ENCODE assay signal across 9 cellular contexts in genomic region chr5:35436441-35437057, GRCh38.
A peak's percentile ranks its signal among the peaks of the same experiment; 100 is the strongest.
DNase-seq lines count a peak whose midpoint lies in the region; ATAC-seq and TF ChIP-seq lines count a peak whose summit lies in the region.
"Had no signal": no experiment of that assay in that cellular context is flagged by ENCODE, and none has a peak within 500 bp of the region (broad histone marks: within the 10 kb centered on the region; RNA-seq: fewer than 3 reads in every experiment).

No MANE protein-coding gene starts in this region.

- no peaks in the 10 kb centered on the region for H3K4me1 Mint-ChIP-seq in stimulated activated effector memory CD8-positive, alpha-beta T cell treated with anti-CD3 and anti-CD28 coated beads, Interleukin-12 subunit alpha, Interleukin-12 subunit beta, amount 100 ng/mL, for 72 hours

- no peak overlapping the region for H4K8ac ChIP-seq in mesenchymal stem cell (ENCODE audit: low read length)

- no peak for TF ChIP-seq POLR2A in body of pancreas (IDR thresholded peaks at IDR 0.05)

- ATAC-seq in GM19351 (IDR thresholded peaks at IDR 0.05; ENCODE audit: unreplicated experiment) (peak; percentile 77), body of pancreas (peak; percentile 80), sciatic nerve (no peak), omental fat pad (ENCODE audit: low FRiP score) (no peak)
- no peak for ATAC-seq in stimulated activated effector memory CD8-positive, alpha-beta T cell treated with anti-CD3 and anti-CD28 coated beads, Interleukin-12 subunit alpha, Interleukin-12 subunit beta, amount 100 ng/mL, for 72 hours

- H3K79me1 ChIP-seq in mesenchymal stem cell (replicated peaks; ENCODE audit: low read length, poor library complexity, severe bottlenecking), result no peaks in the 10 kb centered on the region

- no peak overlapping the region for H3K9ac ChIP-seq in mesenchymal stem cell (ENCODE audit: low read length)

- no peaks in the 10 kb centered on the region for H3K9me3 Mint-ChIP-seq in stimulated activated effector memory CD8-positive, alpha-beta T cell treated with anti-CD3 and anti-CD28 coated beads, Interleukin-12 subunit alpha, Interleukin-12 subunit beta, amount 100 ng/mL, for 72 hours
- H3K9me3 Mint-ChIP-seq: memory B cell had no signal

- H3K4ac ChIP-seq in mesenchymal stem cell (ENCODE audit: low read depth in 1 of 2, low read length in 2 of 2), result no peak overlapping the region

- no peaks in the 10 kb centered on the region for H3K4me1 ChIP-seq in body of pancreas
- no peaks in the 10 kb centered on the region for H3K4me1 ChIP-seq in mesenchymal stem cell (ENCODE audit: control insufficient read depth, insufficient read depth, low read depth, low read length)

- no peak overlapping the region for H2BK5ac ChIP-seq in mesenchymal stem cell (ENCODE audit: low read depth, low read length, poor library complexity, severe bottlenecking)

- intact Hi-C loops in body of pancreas (cut with DNase I) (loop anchor here (10.0 kb wide), 1 partner anchor 212 kb away; no protein-coding TSS in a partner anchor), sciatic nerve (cut with DNase I) (no loop called here)

- H3K4me3 ChIP-seq in body of pancreas (no peak overlapping the region), mesenchymal stem cell (ENCODE audit: insufficient read depth in 1 of 2, low read depth in 1 of 2, low read length in 2 of 2) (no peak overlapping the region)

- no peak overlapping the region for H3K18ac ChIP-seq in mesenchymal stem cell (ENCODE audit: low read depth in 1 of 2, low read length in 2 of 2)

- H3K27ac ChIP-seq in body of pancreas (no peak overlapping the region), mesenchymal stem cell (ENCODE audit: low read length, poor library complexity, severe bottlenecking) (no peak overlapping the region)

- WGBS in body of pancreas, 2 donors, result 42 to 46% methylated on average over 6 of the region's 6 CpGs
- WGBS in mesenchymal stem cell, result 71% methylated on average over 3 of the region's 6 CpGs

- H2BK15ac ChIP-seq in mesenchymal stem cell (ENCODE audit: low read depth, poor library complexity, severe bottlenecking), result no peak overlapping the region

- H3K23ac ChIP-seq in mesenchymal stem cell (ENCODE audit: low read length in 2 of 2), result no peak overlapping the region

- H2BK120ac ChIP-seq in mesenchymal stem cell (ENCODE audit: low read depth, low read length), result no peak overlapping the region

- H3K14ac ChIP-seq in mesenchymal stem cell (ENCODE audit: low read length in 2 of 2), result no peak overlapping the region

- H3K36me3 ChIP-seq in body of pancreas (replicated peaks in 1 of 2; ENCODE audit: insufficient read depth in 1 of 2, low read depth in 2 of 2) (no peaks in the 10 kb centered on the region), mesenchymal stem cell (ENCODE audit: control insufficient read depth in 1 of 2, insufficient read depth in 2 of 2, low read depth in 1 of 2, low read length in 2 of 2) (no peaks in the 10 kb centered on the region)

- H3K9me3 ChIP-seq in body of pancreas, result no peaks in the 10 kb centered on the region
- no peaks in the 10 kb centered on the region for H3K9me3 ChIP-seq in mesenchymal stem cell (ENCODE audit: control insufficient read depth, low read length)

- no peak overlapping the region for H3K4me3 Mint-ChIP-seq in stimulated activated effector memory CD8-positive, alpha-beta T cell treated with anti-CD3 and anti-CD28 coated beads, Interleukin-12 subunit alpha, Interleukin-12 subunit beta, amount 100 ng/mL, for 72 hours
- H3K4me3 Mint-ChIP-seq: memory B cell had no signal

- no peaks in the 10 kb centered on the region for H3K27me3 ChIP-seq in body of pancreas
- peaks cover 0 to 33% of the 10 kb centered on the region in 2 experiments for H3K27me3 ChIP-seq in mesenchymal stem cell (ENCODE audit: control insufficient read depth in 1 of 2, insufficient read depth in 1 of 2, low read length in 2 of 2)

- no peak overlapping the region for H2BK12ac ChIP-seq in mesenchymal stem cell (ENCODE audit: low read length in 2 of 2)

- H3K4me2 ChIP-seq in mesenchymal stem cell (ENCODE audit: low read length, poor library complexity, severe bottlenecking), result no peak overlapping the region

- peak; percentile 45 for DNase-seq in COLO829 (ENCODE audit: low spot score)
- peak; percentile 32 to 61 for DNase-seq in NCI-H1930 (lab: John Stamatoyannopoulos, UW)
- DNase-seq in body of pancreas, result peak; percentile 18 to 59 (median 36)
- DNase-seq in mesenchymal stem cell, result peak; percentile 14
- no peak for DNase-seq in sciatic nerve (ENCODE audit: low spot score)
- DNase-seq in stimulated activated effector memory CD8-positive, alpha-beta T cell treated with anti-CD3 and anti-CD28 coated beads, Interleukin-12 subunit alpha, Interleukin-12 subunit beta, amount 100 ng/mL, for 72 hours (ENCODE audit: low spot score in 2 of 2), result no peak
- DNase-seq in omental fat pad (ENCODE audit: low spot score), result no peak

- H3K27ac Mint-ChIP-seq in stimulated activated effector memory CD8-positive, alpha-beta T cell treated with anti-CD3 and anti-CD28 coated beads, Interleukin-12 subunit alpha, Interleukin-12 subunit beta, amount 100 ng/mL, for 72 hours, result no peak overlapping the region
- H3K27ac Mint-ChIP-seq: memory B cell had no signal

- TF ChIP-seq CTCF in body of pancreas (IDR thresholded peaks at IDR 0.05), result peak; percentile 32 to 69 (median 66)
- no peak for TF ChIP-seq CTCF in omental fat pad (IDR thresholded peaks at IDR 0.05)

- H3K36me3 Mint-ChIP-seq in stimulated activated effector memory CD8-positive, alpha-beta T cell treated with anti-CD3 and anti-CD28 coated beads, Interleukin-12 subunit alpha, Interleukin-12 subunit beta, amount 100 ng/mL, for 72 hours, result no peaks in the 10 kb centered on the region
- H3K36me3 Mint-ChIP-seq: memory B cell had no signal

- H2AK5ac ChIP-seq in mesenchymal stem cell (ENCODE audit: low read length, severe bottlenecking), result no peak overlapping the region

- H2AFZ ChIP-seq in mesenchymal stem cell (ENCODE audit: low read depth, low read length), result no peak overlapping the region

- no peak overlapping the region for H4K91ac ChIP-seq in mesenchymal stem cell (ENCODE audit: low read length)

Comparison
In these comparisons a context has a peak if more than half of its experiments do, and no peak if none do; other contexts are left out.
1. DNase-seq: peak in COLO829 (single experiment), NCI-H1930 (2 of 2), body of pancreas (4 of 4) and mesenchymal stem cell (single experiment); none in sciatic nerve (single experiment), stimulated activated effector memory CD8-positive, alpha-beta T cell treated with anti-CD3 and anti-CD28 coated beads, Interleukin-12 subunit alpha, Interleukin-12 subunit beta, amount 100 ng/mL, for 72 hours (0 of 2) and omental fat pad (single experiment).
2. ATAC-seq: peak in GM19351 (single experiment) and body of pancreas (single experiment); none in sciatic nerve (single experiment), stimulated activated effector memory CD8-positive, alpha-beta T cell treated with anti-CD3 and anti-CD28 coated beads, Interleukin-12 subunit alpha, Interleukin-12 subunit beta, amount 100 ng/mL, for 72 hours (single experiment) and omental fat pad (single experiment).
3. CTCF ChIP-seq: peak in body of pancreas (7 of 7); none in omental fat pad (0 of 3).